In the genomic region with DNA sequence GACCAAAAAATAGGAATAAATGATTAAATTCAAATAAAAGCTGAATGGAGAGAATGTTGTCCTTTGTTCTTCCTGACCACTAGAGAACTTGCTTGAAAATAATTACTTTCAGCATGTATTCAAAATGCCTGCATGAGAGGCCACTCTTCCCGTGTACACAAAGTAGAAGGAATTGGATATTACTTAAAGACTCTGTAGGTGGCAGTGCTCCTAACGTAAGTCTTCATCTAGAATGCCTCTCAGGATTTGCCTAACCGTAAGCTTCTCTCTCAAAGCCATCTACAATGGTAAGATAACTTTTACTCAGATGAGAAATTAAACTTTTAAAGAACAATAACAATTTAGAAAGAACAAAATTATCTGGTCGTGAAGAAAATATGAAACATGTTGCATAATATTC, we compare ENCODE assay signal across 24 cellular contexts.
DNase-seq lines count a peak whose midpoint lies in the region; ATAC-seq and TF ChIP-seq lines count a peak whose summit lies in the region.
"Had no signal": no experiment of that assay in that cellular context is flagged by ENCODE, and none has a peak within 500 bp of the region (broad histone marks: within the 10 kb centered on the region; RNA-seq: fewer than 3 reads in every experiment).

No MANE protein-coding gene starts in this region.

- H2BK15ac ChIP-seq in mesendoderm (replicated peaks; ENCODE audit: low read depth) = no peak overlapping the region

- H3K9ac ChIP-seq in mesendoderm (ENCODE audit: low read length) = no peak overlapping the region
- H3K9ac ChIP-seq: KMS-11 had no signal

- H3K4me1 Mint-ChIP-seq in WTC11 = peaks cover 4% of the 10 kb centered on the region; the same call in 1 of the 2 replicates
- H3K4me1 Mint-ChIP-seq in naive thymus-derived CD8-positive, alpha-beta T cell = no peaks in the 10 kb centered on the region
- no peaks in the 10 kb centered on the region for H3K4me1 Mint-ChIP-seq in CD8-positive, alpha-beta T cell (ENCODE audit: low read depth)
- H3K4me1 Mint-ChIP-seq: CD14-positive monocyte had no signal

- no peak overlapping the region for H3K27ac Mint-ChIP-seq in WTC11
- no peak overlapping the region for H3K27ac Mint-ChIP-seq in naive thymus-derived CD8-positive, alpha-beta T cell
- H3K27ac Mint-ChIP-seq in CD8-positive, alpha-beta T cell = no peak overlapping the region
- H3K27ac Mint-ChIP-seq: CD14-positive monocyte; T-helper 1 cell treated with Interleukin-12 subunit alpha and Interleukin-12 subunit beta and Interleukin-4 antibody, amounts not matched to agents 30 μg/mL and 1 μg/mL, for 36 hours had no signal

- DNase-seq in HT-29 (ENCODE audit: low spot score) (peak; percentile 3), WTC11 (ENCODE audit: low spot score) (no peak), mesendoderm (peak; percentile 21)
- no peak for DNase-seq in naive thymus-derived CD8-positive, alpha-beta T cell
- no peak for DNase-seq in CD8-positive, alpha-beta T cell
- DNase-seq: COR-L47, DMS 273 treated with DMSO at 0.1 percent for 48 hours, DND-41, IMR-90, NCI-H1105 treated with DMSO at 0.1 percent for 48 hours, NCI-H2029 treated with DMSO at 0.1 percent for 48 hours, NCI-H2171 treated with DMSO at 0.1 percent for 48 hours, NCI-H446, NCI-H526, RPMI8226, SHP77 had no signal

- H4K5ac ChIP-seq in mesendoderm (ENCODE audit: low read length) = no peak overlapping the region

- no peak overlapping the region for H3K4ac ChIP-seq in mesendoderm (ENCODE audit: low read depth, low read length)

- no peaks in the 10 kb centered on the region for H3K36me3 ChIP-seq in mesendoderm (ENCODE audit: control insufficient read depth, insufficient read depth, low read length)
- H3K36me3 ChIP-seq in CD8-positive, alpha-beta T cell (ENCODE audit: insufficient read depth, low read length) = no peaks in the 10 kb centered on the region
- H3K36me3 ChIP-seq: HAP-1 had no signal

- ATAC-seq in WTC11 (peak; percentile 51; the same call in 1 of the 2 replicates), GM18520 (IDR thresholded peaks at IDR 0.05; ENCODE audit: unreplicated experiment) (no peak), GM21423 (IDR thresholded peaks at IDR 0.05; ENCODE audit: unreplicated experiment) (no peak)
- no peak for ATAC-seq in naive thymus-derived CD8-positive, alpha-beta T cell
- ATAC-seq in CD8-positive, alpha-beta T cell = no peak
- ATAC-seq: GM12878 had no signal

- WGBS in mesendoderm (ENCODE audit: extremely low coverage, insufficient coverage, low lambda C conversion rate) = no CpG with 5 or more reads among the region's 4 CpGs

- H3K27me3 Mint-ChIP-seq in WTC11 (ENCODE audit: low read depth) = no peaks in the 10 kb centered on the region
- no peaks in the 10 kb centered on the region for H3K27me3 Mint-ChIP-seq in naive thymus-derived CD8-positive, alpha-beta T cell
- H3K27me3 Mint-ChIP-seq in CD8-positive, alpha-beta T cell (ENCODE audit: low read depth) = no peaks in the 10 kb centered on the region

- H3K23ac ChIP-seq in mesendoderm (ENCODE audit: low read length) = no peak overlapping the region

- no peaks in the 10 kb centered on the region for H3K79me1 ChIP-seq in mesendoderm (ENCODE audit: low read length)

- intact Hi-C loops in CD8-positive, alpha-beta T cell (cut with DNase I, micrococcal nuclease) = no loop called here

- POLR2A ChIA-PET in WTC11 (lab: Charles Lee) = no interaction called here
- POLR2A ChIA-PET in naive thymus-derived CD8-positive, alpha-beta T cell (lab: Charles Lee) = no interaction called here
- POLR2A ChIA-PET in CD8-positive, alpha-beta T cell (lab: Charles Lee) = no interaction called here

- H3K4me3 ChIP-seq in mesendoderm (ENCODE audit: low read length) = no peak overlapping the region
- no peak overlapping the region for H3K4me3 ChIP-seq in CD8-positive, alpha-beta T cell (ENCODE audit: low read depth, low read length)
- H3K4me3 ChIP-seq: GM12878, HAP-1 had no signal

- no peak overlapping the region for H3K4me2 ChIP-seq in mesendoderm (ENCODE audit: low read length)
- H3K4me2 ChIP-seq: KMS-11 had no signal

- H3K79me2 ChIP-seq in mesendoderm (ENCODE audit: control insufficient read depth, insufficient read depth, low read length) = no peaks in the 10 kb centered on the region

- CTCF ChIA-PET in WTC11 (lab: Charles Lee) = interaction anchor here (0.5 kb wide), 1 partner anchor 515 kb away, joined by 3 read pairs; no protein-coding TSS in a partner anchor
- CTCF ChIA-PET in CD8-positive, alpha-beta T cell (lab: Charles Lee) = no interaction called here

- H3K18ac ChIP-seq in mesendoderm (ENCODE audit: low read length) = no peak overlapping the region

- no peak overlapping the region for H3K56ac ChIP-seq in mesendoderm (ENCODE audit: low read length)

- no peaks in the 10 kb centered on the region for H3K9me3 ChIP-seq in CD8-positive, alpha-beta T cell (ENCODE audit: low read length)
- H3K9me3 ChIP-seq: HAP-1 had no signal

- H3K36me3 Mint-ChIP-seq in WTC11 = no peaks in the 10 kb centered on the region
- no peaks in the 10 kb centered on the region for H3K36me3 Mint-ChIP-seq in naive thymus-derived CD8-positive, alpha-beta T cell
- H3K36me3 Mint-ChIP-seq in CD8-positive, alpha-beta T cell = no peaks in the 10 kb centered on the region
- H3K36me3 Mint-ChIP-seq: CD14-positive monocyte had no signal

- no peak overlapping the region for H2AK5ac ChIP-seq in mesendoderm (ENCODE audit: low read length)

- no peak overlapping the region for H3K4me3 Mint-ChIP-seq in WTC11
- no peak overlapping the region for H3K4me3 Mint-ChIP-seq in naive thymus-derived CD8-positive, alpha-beta T cell
- H3K4me3 Mint-ChIP-seq in CD8-positive, alpha-beta T cell = no peak overlapping the region
- H3K4me3 Mint-ChIP-seq: CD14-positive monocyte; T-helper 1 cell treated with Interleukin-12 subunit alpha and Interleukin-12 subunit beta and Interleukin-4 antibody, amounts not matched to agents 30 μg/mL and 1 μg/mL, for 36 hours had no signal

- H2BK5ac ChIP-seq in mesendoderm (ENCODE audit: low read length) = no peak overlapping the region

- TF ChIP-seq CTCF in C4-2B (conservative IDR thresholded peaks at IDR 0.05) (peak; percentile 14), WTC11 (IDR thresholded peaks at IDR 0.05) (no peak)
- no peak for TF ChIP-seq CTCF in CD8-positive, alpha-beta T cell (IDR thresholded peaks at IDR 0.05)

- no peaks in the 10 kb centered on the region for H3K4me1 ChIP-seq in mesendoderm (ENCODE audit: control insufficient read depth, low read depth, low read length)
- H3K4me1 ChIP-seq in CD8-positive, alpha-beta T cell (ENCODE audit: insufficient read depth, low read length) = no peaks in the 10 kb centered on the region
- H3K4me1 ChIP-seq: HAP-1 had no signal

- H3K27me3 ChIP-seq in mesendoderm (ENCODE audit: insufficient read depth, low read length, poor library complexity) = no peaks in the 10 kb centered on the region
- H3K27me3 ChIP-seq in CD8-positive, alpha-beta T cell (ENCODE audit: insufficient read depth, low read length) = no peaks in the 10 kb centered on the region

- peaks cover under 1% of the 10 kb centered on the region; the same call in 1 of the 2 replicates for H3K9me3 Mint-ChIP-seq in WTC11
- H3K9me3 Mint-ChIP-seq in naive thymus-derived CD8-positive, alpha-beta T cell = peaks cover 0 to 19% (median 9%) of the 10 kb centered on the region in 9 donors
- peaks cover 6% of the 10 kb centered on the region for H3K9me3 Mint-ChIP-seq in CD8-positive, alpha-beta T cell

- H3K27ac ChIP-seq in C4-2B (no peak overlapping the region), mesendoderm (ENCODE audit: low read depth, low read length) (no peak overlapping the region)
- H3K27ac ChIP-seq in CD8-positive, alpha-beta T cell (ENCODE audit: low read depth, low read length) = no peak overlapping the region
- H3K27ac ChIP-seq: KMS-11 had no signal

- no peak overlapping the region for H4K8ac ChIP-seq in mesendoderm (ENCODE audit: low read depth, low read length)

- H2BK120ac ChIP-seq in mesendoderm (ENCODE audit: low read depth, low read length) = no peak overlapping the region

TF ChIP-seq in WTC11, 78 proteins besides CTCF, POLR2A, EP300 and RAD21:
- no peak for TF ChIP-seq CBFB (CRISPR knock-in tag; IDR thresholded peaks at IDR 0.05; ENCODE audit: low read depth)
TF ChIP-seq in WTC11: peak in this region for 0.

Comparison
In these comparisons a context has a peak if more than half of its experiments do, and no peak if none do; other contexts are left out.
1. DNase-seq: peak in HT-29 (single experiment) and mesendoderm (single experiment); none in WTC11 (single experiment), naive thymus-derived CD8-positive, alpha-beta T cell (0 of 10) and CD8-positive, alpha-beta T cell (0 of 7).